Comparison of ENCODE assay signal across 8 cellular contexts in genomic region chr5:128083033-128083810, GRCh38. TPM values are rescaled to one million over a fixed set of nuclear protein-coding genes. Genes with fewer than 3 reads are reported as not detected.
DNase-seq lines count a peak whose midpoint lies in the region; ATAC-seq, FAIRE-seq and TF ChIP-seq lines count a peak whose summit lies in the region.

Gene SLC12A2, plus strand, starts transcription at chr5:128083766. Its CDS starts 189 bp downstream, at chr5:128083955.

- peak within 1 kb of the TSS; percentile 83 for H3K4me3 ChIP-seq in adipocyte (ENCODE audit: low read length)
- peak within 1 kb of the TSS; percentile 99 for H3K4me3 ChIP-seq in trophoblast cell (ENCODE audit: low read depth, low read length)
- H3K4me3 ChIP-seq in tibial nerve, result peak within 1 kb of the TSS; percentile 70 to 92 (median 83)

- H3K9ac ChIP-seq in adipocyte (ENCODE audit: low read length) (peak within 1 kb of the TSS; percentile 92), trophoblast cell (ENCODE audit: low read length) (peak within 1 kb of the TSS; percentile 83)

- peaks cover 17% of the 10 kb centered on the region for H3K79me2 ChIP-seq in trophoblast cell (ENCODE audit: control insufficient read depth, insufficient read depth, low read length, poor library complexity)

- WGBS in trophoblast cell (ENCODE audit: extremely low coverage, insufficient coverage, insufficient read length), result no CpG with 5 or more reads among the region's 104 CpGs
- WGBS in tibial nerve, 2 donors, result 0 to 1% methylated on average over 35 to 41 of the region's 104 CpGs

- no peak within 1 kb of the TSS for H3K23ac ChIP-seq in trophoblast cell (ENCODE audit: low read length)

- H4K8ac ChIP-seq in trophoblast cell (ENCODE audit: low read depth, low read length), result peak within 1 kb of the TSS; percentile 92

- peak within 1 kb of the TSS; percentile 73 for H2BK12ac ChIP-seq in trophoblast cell (ENCODE audit: low read length)

- intact Hi-C loops in cardiac septum (cut with DNase I), result loop anchor here (2.0 to 10.0 kb wide), 8 partner anchors 46 to 521 kb away; no protein-coding TSS in a partner anchor

- H3K27me3 ChIP-seq in adipocyte (replicated peaks; ENCODE audit: control insufficient read depth, insufficient read depth, low read length) (no peaks in the 10 kb centered on the region), trophoblast cell (ENCODE audit: insufficient read depth, low read length) (no peaks in the 10 kb centered on the region), tibial nerve (no peaks in the 10 kb centered on the region)

- TF ChIP-seq CTCF in tibial nerve (IDR thresholded peaks at IDR 0.05), result peak in 1 of 5 experiments; percentile 41

- peak within 1 kb of the TSS; percentile 98 for H2BK5ac ChIP-seq in trophoblast cell (ENCODE audit: low read depth, low read length, poor library complexity)

- H3K4me1 ChIP-seq in adipocyte (ENCODE audit: control insufficient read depth, insufficient read depth, low read length), result peaks cover 31% of the 10 kb centered on the region
- H3K4me1 ChIP-seq in trophoblast cell (ENCODE audit: control insufficient read depth in 1 of 2, insufficient read depth in 2 of 2, low read length in 2 of 2), result peaks cover 3 to 4% of the 10 kb centered on the region in 2 experiments
- peaks cover 0 to 54% (median 11%) of the 10 kb centered on the region in 4 donors for H3K4me1 ChIP-seq in tibial nerve

- peak within 1 kb of the TSS; percentile 93 for H3K27ac ChIP-seq in trophoblast cell (ENCODE audit: low read depth, low read length)
- H3K27ac ChIP-seq in tibial nerve, result peak within 1 kb of the TSS; percentile 93 to 98 (median 94)

- H3K36me3 ChIP-seq in adipocyte (ENCODE audit: control insufficient read depth, insufficient read depth, low read length, severe bottlenecking) (no peaks in the 10 kb centered on the region), trophoblast cell (ENCODE audit: control insufficient read depth in 1 of 2, insufficient read depth in 2 of 2, low read length in 2 of 2) (no peaks in the 10 kb centered on the region), tibial nerve (no peaks in the 10 kb centered on the region)

- TF ChIP-seq POLR2A in GM12891 (IDR thresholded peaks at IDR 0.05; ENCODE audit: low read depth, low read length) (peak; percentile 75), tibial nerve (IDR thresholded peaks at IDR 0.05) (peak; percentile 65 to 78)

- H3K9me3 ChIP-seq in adipocyte (ENCODE audit: control insufficient read depth, low read length) (no peaks in the 10 kb centered on the region), trophoblast cell (ENCODE audit: insufficient read depth, low read depth, low read length) (peaks cover 2% of the 10 kb centered on the region), tibial nerve (no peaks in the 10 kb centered on the region)

- H3K18ac ChIP-seq in trophoblast cell (ENCODE audit: low read length), result peak within 1 kb of the TSS; percentile 98

- peak within 1 kb of the TSS; percentile 98 for H4K12ac ChIP-seq in trophoblast cell (ENCODE audit: low read depth, low read length)

- peak within 1 kb of the TSS; percentile 91 for H3K4me2 ChIP-seq in trophoblast cell (ENCODE audit: low read length)

- no peak for FAIRE-seq in GM12891 (lab: Jason Lieb, UNC)

- ATAC-seq in HG02763 (IDR thresholded peaks at IDR 0.05; ENCODE audit: unreplicated experiment), result peak; percentile 61

- peak within 1 kb of the TSS; percentile 72 for H3K4ac ChIP-seq in trophoblast cell (ENCODE audit: low read depth, low read length)

- H2AFZ ChIP-seq in trophoblast cell (ENCODE audit: insufficient read depth, low read length, poor library complexity), result peak within 1 kb of the TSS; percentile 100

- TF ChIP-seq EP300 in tibial nerve (IDR thresholded peaks at IDR 0.05), result peak in 1 of 2 donors; percentile 83

- peak within 1 kb of the TSS; percentile 99 for H2BK120ac ChIP-seq in trophoblast cell (ENCODE audit: insufficient read depth, low read length, poor library complexity)

- peak within 1 kb of the TSS; percentile 90 for H4K91ac ChIP-seq in trophoblast cell (ENCODE audit: low read depth, low read length)

- DNase-seq in GM12891 (ENCODE audit: insufficient read length, low spot score), result peak; percentile 66
- peak; percentile 89 to 93 (median 92) for DNase-seq in NCI-H1417 (lab: John Stamatoyannopoulos, UW)
- DNase-seq in T follicular helper cell (ENCODE audit: low read depth), result peak; percentile 87
- peak; percentile 99 for DNase-seq in adipocyte (ENCODE audit: low read depth)
- DNase-seq in cardiac septum (ENCODE audit: low spot score), result peak; percentile 96
- DNase-seq in trophoblast cell, result peak; percentile 87 to 95
- DNase-seq in tibial nerve (ENCODE audit: low spot score in 2 of 2), result peak; percentile 85 to 88

- H3K79me1 ChIP-seq in trophoblast cell (ENCODE audit: low read length), result peaks cover 16% of the 10 kb centered on the region

- H3K14ac ChIP-seq in trophoblast cell (ENCODE audit: low read length), result peak within 1 kb of the TSS; percentile 88

- H2AK5ac ChIP-seq in trophoblast cell (ENCODE audit: low read length), result no peak within 1 kb of the TSS

TF ChIP-seq in GM12891, 5 proteins besides CTCF, POLR2A, EP300 and RAD21:
- no peak for TF ChIP-seq SPI1 (IDR thresholded peaks at IDR 0.05; ENCODE audit: low read depth, low read length)
- TF ChIP-seq PAX5 (IDR thresholded peaks at IDR 0.05; ENCODE audit: insufficient read depth, low read length, severe bottlenecking), result peak; percentile 86
- peak; percentile 81 for TF ChIP-seq POLR2AphosphoS5 (IDR thresholded peaks at IDR 0.05; ENCODE audit: low read depth, low read length)
- TF ChIP-seq POU2F2 (IDR thresholded peaks at IDR 0.05; ENCODE audit: low read depth, low read length), result peak; percentile 46
- TF ChIP-seq TAF1 (IDR thresholded peaks at IDR 0.05; ENCODE audit: low read depth, low read length), result peak; percentile 53; the same call in 1 of the 2 replicates

RNA-seq across cellular contexts. Expression of gene SLC12A2, which starts in this region (rescaled TPM):
- 5.6 TPM for polyA plus RNA-seq in GM12891 (2012; ENCODE audit: low read depth, missing spikeins)
- 21.6 TPM for total RNA-seq in cardiac septum
- 20.8 and 21.9 TPM in 2 replicates for polyA plus RNA-seq in trophoblast cell (2013)
- total RNA-seq in tibial nerve, result 10 to 100 TPM; 49.8 to 93.1 (median 85.3) TPM

Comparison
In these comparisons a context has a peak if more than half of its experiments do, and no peak if none do; other contexts are left out.
1. Peak in every context shown above with its lines: DNase-seq, ATAC-seq, H3K4me3 ChIP-seq and H3K27ac ChIP-seq.